In genomic region chr2:109612991-109613921, GRCh38 we compare ENCODE assay signal across 1 cellular context.
TF ChIP-seq lines count a peak whose summit lies in the region.

No MANE protein-coding gene starts in this region.

TF ChIP-seq in HepG2, 621 proteins besides CTCF, POLR2A, EP300 and RAD21 (continued from another document and continues in another):
- TF ChIP-seq ZBTB43 (CRISPR knock-in tag; conservative IDR thresholded peaks at IDR 0.05): no peak
- TF ChIP-seq PHF21A (CRISPR knock-in tag; IDR thresholded peaks at IDR 0.05): no peak
- TF ChIP-seq KLF13 (CRISPR knock-in tag; IDR thresholded peaks at IDR 0.05): no peak
- TF ChIP-seq TEAD3 (CRISPR knock-in tag; optimal IDR thresholded peaks at IDR 0.05; ENCODE audit: borderline replicate concordance): no peak
- no peak for TF ChIP-seq SMAD1 (CRISPR knock-in tag; IDR thresholded peaks at IDR 0.05; ENCODE audit: borderline replicate concordance, low read depth)
- TF ChIP-seq ZNF224 (CRISPR knock-in tag; IDR thresholded peaks at IDR 0.05): no peak
- no peak for TF ChIP-seq RFX1 (IDR thresholded peaks at IDR 0.05)
- TF ChIP-seq NCOA1 (CRISPR knock-in tag; IDR thresholded peaks at IDR 0.05): no peak
- no peak for TF ChIP-seq ZNF687 (CRISPR knock-in tag; IDR thresholded peaks at IDR 0.05)
- no peak for TF ChIP-seq ZFP36L2 (CRISPR knock-in tag; IDR thresholded peaks at IDR 0.05)
- TF ChIP-seq ZNF138 (CRISPR knock-in tag; IDR thresholded peaks at IDR 0.05; ENCODE audit: low read depth): 0 out of 2 replicates have a peak, but pooled peaks have one; percentile 15
- TF ChIP-seq ZNF841 (CRISPR knock-in tag; IDR thresholded peaks at IDR 0.05; ENCODE audit: borderline replicate concordance): no peak
- TF ChIP-seq MEIS2 (CRISPR knock-in tag; IDR thresholded peaks at IDR 0.05): peak; percentile 17
- TF ChIP-seq E2F5 (CRISPR knock-in tag; conservative IDR thresholded peaks at IDR 0.05): no peak
- peak; percentile 88; the same call in 1 of the 2 replicates for TF ChIP-seq THAP8 (CRISPR knock-in tag; IDR thresholded peaks at IDR 0.05; ENCODE audit: borderline replicate concordance)
- TF ChIP-seq HINFP (CRISPR knock-in tag; IDR thresholded peaks at IDR 0.05; ENCODE audit: low read depth): 0 out of 2 replicates have a peak, but pooled peaks have one; percentile 0
- no peak for TF ChIP-seq CENPT (CRISPR knock-in tag; IDR thresholded peaks at IDR 0.05; ENCODE audit: low read depth)
- TF ChIP-seq ERF (CRISPR knock-in tag; IDR thresholded peaks at IDR 0.05): no peak
- TF ChIP-seq JUNB (CRISPR knock-in tag; IDR thresholded peaks at IDR 0.05; ENCODE audit: borderline replicate concordance): no peak
- TF ChIP-seq ZNF451 (CRISPR knock-in tag; IDR thresholded peaks at IDR 0.05): no peak
- TF ChIP-seq SKI (IDR thresholded peaks at IDR 0.05; ENCODE audit: partially characterized antibody): no peak
- no peak for TF ChIP-seq THAP11 (CRISPR knock-in tag; IDR thresholded peaks at IDR 0.05)
- TF ChIP-seq ZNF17 (CRISPR knock-in tag; IDR thresholded peaks at IDR 0.05): no peak
- TF ChIP-seq MLX (CRISPR knock-in tag; IDR thresholded peaks at IDR 0.05): no peak
- TF ChIP-seq CENPX (CRISPR knock-in tag; IDR thresholded peaks at IDR 0.05): no peak
- TF ChIP-seq PLSCR1 (CRISPR knock-in tag; IDR thresholded peaks at IDR 0.05; ENCODE audit: borderline replicate concordance): no peak; the same call in 1 of the 2 replicates
- no peak for TF ChIP-seq PHB2 (IDR thresholded peaks at IDR 0.05; ENCODE audit: partially characterized antibody)
- no peak for TF ChIP-seq NFIB (CRISPR knock-in tag; IDR thresholded peaks at IDR 0.05; ENCODE audit: borderline replicate concordance)
- no peak for TF ChIP-seq FOXM1 (CRISPR knock-in tag; IDR thresholded peaks at IDR 0.05)
- TF ChIP-seq ZNF143 (CRISPR knock-in tag; IDR thresholded peaks at IDR 0.05): no peak
- TF ChIP-seq ZMAT5 (CRISPR knock-in tag; IDR thresholded peaks at IDR 0.05; ENCODE audit: borderline replicate concordance, low read depth): no peak
- no peak for TF ChIP-seq ARID5B (CRISPR knock-in tag; IDR thresholded peaks at IDR 0.05)
- TF ChIP-seq ZNF800 (CRISPR knock-in tag; IDR thresholded peaks at IDR 0.05): no peak
- TF ChIP-seq MEF2D (CRISPR knock-in tag; IDR thresholded peaks at IDR 0.05): no peak
- no peak for TF ChIP-seq ZBTB38 (CRISPR knock-in tag; IDR thresholded peaks at IDR 0.05)
- TF ChIP-seq NRL (CRISPR knock-in tag; IDR thresholded peaks at IDR 0.05; ENCODE audit: borderline replicate concordance): no peak
- no peak; the same call in 1 of the 2 replicates for TF ChIP-seq IRX3 (CRISPR knock-in tag; IDR thresholded peaks at IDR 0.05; ENCODE audit: borderline replicate concordance, low read depth)
- no peak for TF ChIP-seq ZSCAN9 (CRISPR knock-in tag; IDR thresholded peaks at IDR 0.05; ENCODE audit: borderline replicate concordance)
- peak; percentile 13 for TF ChIP-seq RBFOX2 (IDR thresholded peaks at IDR 0.05; ENCODE audit: low read depth, low read length)
- TF ChIP-seq ZNF350 (CRISPR knock-in tag; IDR thresholded peaks at IDR 0.05; ENCODE audit: borderline replicate concordance, low read depth): no peak
- TF ChIP-seq ZNF781 (CRISPR knock-in tag; IDR thresholded peaks at IDR 0.05; ENCODE audit: borderline replicate concordance, not compliant biosample characterization): no peak
- TF ChIP-seq SMAD9 (CRISPR knock-in tag; IDR thresholded peaks at IDR 0.05): no peak
- 0 out of 2 replicates have a peak, but pooled peaks have one; percentile 4 for TF ChIP-seq MXD3 (CRISPR knock-in tag; IDR thresholded peaks at IDR 0.05)
- no peak for TF ChIP-seq ZFX (CRISPR knock-in tag; IDR thresholded peaks at IDR 0.05; ENCODE audit: low read depth)
- no peak for TF ChIP-seq BCL3 (CRISPR knock-in tag; IDR thresholded peaks at IDR 0.05)
- no peak for TF ChIP-seq PBX3 (CRISPR knock-in tag; IDR thresholded peaks at IDR 0.05; ENCODE audit: borderline replicate concordance)
